ENCODE assay signal across 13 cellular contexts in the genomic region with DNA sequence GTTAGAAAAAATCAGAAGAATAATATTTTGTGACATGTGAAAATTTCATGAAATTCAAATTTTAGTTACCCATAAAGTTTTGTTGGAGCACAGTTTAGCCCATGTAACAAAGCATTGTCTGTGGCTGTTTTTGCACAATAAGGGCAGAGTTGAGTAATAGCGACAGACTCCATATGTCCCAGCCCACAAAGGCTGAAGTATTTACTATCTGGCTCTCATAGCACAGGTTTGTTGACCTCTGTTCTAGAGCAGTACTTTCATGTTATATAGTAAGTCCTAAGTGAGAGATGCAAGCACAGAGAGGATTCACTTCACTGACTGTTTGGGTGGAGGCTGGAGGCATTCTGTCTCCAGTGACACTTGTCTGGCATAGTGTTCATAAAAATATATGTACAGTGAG. TPM values are rescaled to one million over a fixed set of nuclear protein-coding genes. Genes with fewer than 3 reads are reported as not detected.
A peak's percentile ranks its signal among the peaks of the same experiment; 100 is the strongest.
DNase-seq lines count a peak whose midpoint lies in the region; ATAC-seq and TF ChIP-seq lines count a peak whose summit lies in the region.
"Had no signal": no experiment of that assay in that cellular context is flagged by ENCODE, and none has a peak within 500 bp of the region (broad histone marks: within the 10 kb centered on the region; RNA-seq: fewer than 3 reads in every experiment).

No MANE protein-coding gene starts in this region.

- no peaks in the 10 kb centered on the region for H3K9me3 Mint-ChIP-seq in stimulated activated naive CD8-positive, alpha-beta T cell treated with anti-CD3 and anti-CD28 coated beads, Interleukin-15, amount 100 ng/mL, for 72 hours
- H3K9me3 Mint-ChIP-seq: activated naive CD4-positive, alpha-beta T cell treated with anti-CD3 and anti-CD28 coated beads for 36 hours had no signal

- DNase-seq in HT-29 (ENCODE audit: low spot score): peak; percentile 46
- DNase-seq in OCI-M1 (lab: John Stamatoyannopoulos, UW): peak; percentile 31
- peak; percentile 78 for DNase-seq in fibroblast of mammary gland (ENCODE audit: low read depth)
- DNase-seq in skeletal muscle cell (ENCODE audit: low read depth): peak; percentile 51
- DNase-seq in cerebellum (ENCODE audit: low spot score): no peak
- no peak for DNase-seq in NCI-H2196 (lab: John Stamatoyannopoulos, UW; ENCODE audit: unreplicated experiment)
- DNase-seq in GM10266 (ENCODE audit: extremely low spot score): no peak
- DNase-seq in stimulated activated naive CD8-positive, alpha-beta T cell treated with anti-CD3 and anti-CD28 coated beads, Interleukin-15, amount 100 ng/mL, for 72 hours: no peak
- DNase-seq: activated CD4-positive, alpha-beta T cell treated with anti-CD3 and anti-CD28 coated beads, Interleukin-2, amount 50 U/mL, for 48 hours; activated naive CD4-positive, alpha-beta T cell treated with anti-CD3 and anti-CD28 coated beads for 36 hours; effector CD8-positive, alpha-beta T cell; KG1; kidney had no signal

- no peak overlapping the region for H3K4me3 Mint-ChIP-seq in stimulated activated naive CD8-positive, alpha-beta T cell treated with anti-CD3 and anti-CD28 coated beads, Interleukin-15, amount 100 ng/mL, for 72 hours
- H3K4me3 Mint-ChIP-seq: activated naive CD4-positive, alpha-beta T cell treated with anti-CD3 and anti-CD28 coated beads for 36 hours had no signal

- H3K27ac Mint-ChIP-seq in stimulated activated naive CD8-positive, alpha-beta T cell treated with anti-CD3 and anti-CD28 coated beads, Interleukin-15, amount 100 ng/mL, for 72 hours: no peak overlapping the region
- H3K27ac Mint-ChIP-seq: activated naive CD4-positive, alpha-beta T cell treated with anti-CD3 and anti-CD28 coated beads for 36 hours had no signal

- TF ChIP-seq CTCF in fibroblast of mammary gland (conservative IDR thresholded peaks at IDR 0.05; ENCODE audit: control insufficient read depth, insufficient read depth, low read depth, low read length) (no peak), GM10266 (IDR thresholded peaks at IDR 0.05; ENCODE audit: control insufficient read depth, insufficient read depth, low read depth, missing control alignments) (no peak)

- ATAC-seq in stimulated activated naive CD8-positive, alpha-beta T cell treated with anti-CD3 and anti-CD28 coated beads, Interleukin-15, amount 100 ng/mL, for 72 hours: no peak

- H3K4me3 ChIP-seq in fibroblast of mammary gland (ENCODE audit: control insufficient read depth, low read depth, low read length): no peak overlapping the region
- H3K4me3 ChIP-seq in skeletal muscle cell (ENCODE audit: low read depth, low read length): no peak overlapping the region

- peaks cover 12% of the 10 kb centered on the region for H3K4me1 Mint-ChIP-seq in stimulated activated naive CD8-positive, alpha-beta T cell treated with anti-CD3 and anti-CD28 coated beads, Interleukin-15, amount 100 ng/mL, for 72 hours

- peaks cover 83% of the 10 kb centered on the region for H3K27me3 Mint-ChIP-seq in stimulated activated naive CD8-positive, alpha-beta T cell treated with anti-CD3 and anti-CD28 coated beads, Interleukin-15, amount 100 ng/mL, for 72 hours

RNA-seq across cellular contexts. Expression of gene LAMC1, which starts 6.8 kb away (rescaled TPM):
- total RNA-seq in HT-29 (2014; rRNA removed; shearing (Covaris generic)): 12.1 and 13.1 TPM in 2 replicates
- 46.6 TPM for total RNA-seq in cerebellum

Comparison
In these comparisons a context has a peak if more than half of its experiments do, and no peak if none do; other contexts are left out.
1. DNase-seq: peak in HT-29 (single experiment), OCI-M1 (single experiment), fibroblast of mammary gland (single experiment) and skeletal muscle cell (single experiment); none in cerebellum (single experiment), NCI-H2196 (single experiment), GM10266 (single experiment) and stimulated activated naive CD8-positive, alpha-beta T cell treated with anti-CD3 and anti-CD28 coated beads, Interleukin-15, amount 100 ng/mL, for 72 hours (0 of 2).